In genomic region chr12:69529021-69529420, GRCh38 we compare ENCODE assay signal across 14 cellular contexts. TPM values are rescaled to one million over a fixed set of nuclear protein-coding genes. Genes with fewer than 3 reads are reported as not detected.
DNase-seq lines count a peak whose midpoint lies in the region; ATAC-seq, FAIRE-seq and TF ChIP-seq lines count a peak whose summit lies in the region.
"Had no signal": no experiment of that assay in that cellular context is flagged by ENCODE, and none has a peak within 500 bp of the region (broad histone marks: within the 10 kb centered on the region; RNA-seq: fewer than 3 reads in every experiment).

No MANE protein-coding gene starts in this region.

- FAIRE-seq in keratinocyte (lab: Jason Lieb, UNC), result no peak

- H3K79me2 ChIP-seq in GM23338 (replicated peaks; ENCODE audit: insufficient read depth) (peaks cover 61% of the 10 kb centered on the region), keratinocyte (ENCODE audit: control insufficient read depth, insufficient read depth, low read length) (peaks cover 58% of the 10 kb centered on the region)

- in situ Hi-C loops in KBM-7 (cut with MboI; ENCODE audit: low pct_unique_long_range_greater_than_20kb, low sequenced_read_pairs), result no loop called here

- H3K9me1 ChIP-seq in keratinocyte (ENCODE audit: control insufficient read depth, extremely low read depth, insufficient read depth, low read length), result no peaks in the 10 kb centered on the region

- H3K9me3 ChIP-seq in keratinocyte (ENCODE audit: control insufficient read depth, low read depth, low read length) (no peaks in the 10 kb centered on the region), thoracic aorta (no peaks in the 10 kb centered on the region)

- no peak for DNase-seq in GM23338 (ENCODE audit: low spot score)
- peak; percentile 21 for DNase-seq in NCI-H526 treated with DMSO at 0.1 percent for 48 hours (lab: John Stamatoyannopoulos, UW)
- DNase-seq in keratinocyte (ENCODE audit: low read depth, low spot score), result no peak
- no peak for DNase-seq in thoracic aorta (ENCODE audit: low spot score)
- no peak for DNase-seq in putamen (ENCODE audit: low spot score)
- DNase-seq in KBM-7, result no peak
- DNase-seq: activated naive CD4-positive, alpha-beta T cell treated with anti-CD3 and anti-CD28 coated beads, Interleukin-2, amount 10 ng/mL, durations not matched to agents 7 days and 5 days; DMS79; NCI-H1436 treated with DMSO at 0.1 percent for 48 hours; NCI-H510A had no signal

- H3K4me1 Mint-ChIP-seq in GM23338, result peaks cover 10% of the 10 kb centered on the region

- H3F3A ChIP-seq in GM23338 (replicated peaks; ENCODE audit: low read depth), result no peaks in the 10 kb centered on the region

- H3K27ac Mint-ChIP-seq in GM23338, result no peak overlapping the region
- H3K27ac Mint-ChIP-seq: activated naive CD4-positive, alpha-beta T cell treated with anti-CD3 and anti-CD28 coated beads, Interleukin-2, amount 10 ng/mL, durations not matched to agents 7 days and 5 days had no signal

- no peak overlapping the region for H3K9ac ChIP-seq in keratinocyte (ENCODE audit: control insufficient read depth, extremely low read depth, insufficient read depth, low read length)
- H3K9ac ChIP-seq: BLaER1 treated with 17β-estradiol and CSF1 and Interleukin-3, amounts not matched to agents 10 nM and 100 nM; neural progenitor cell had no signal

- no peak overlapping the region for H2AFZ ChIP-seq in GM23338
- no peak overlapping the region for H2AFZ ChIP-seq in keratinocyte (ENCODE audit: control insufficient read depth, low read length)
- H2AFZ ChIP-seq: neural progenitor cell had no signal

- H3K27ac ChIP-seq in GM23338 (ENCODE audit: low read depth) (0 out of 2 replicates have a peak overlapping the region, but pooled peaks have one; percentile 30), keratinocyte (ENCODE audit: control insufficient read depth, insufficient read depth, low read length) (peak overlapping the region; percentile 74), thoracic aorta (peak overlapping the region; percentile 57 to 68)
- H3K27ac ChIP-seq: BLaER1 treated with 17β-estradiol and CSF1 and Interleukin-3, amounts not matched to agents 10 nM and 100 nM; neural progenitor cell had no signal

- dilution Hi-C loops in keratinocyte (cut with MboI; ENCODE audit: extremely low pct_ligation_motif_present, low sequenced_read_pairs), result no loop called here

- H3K9me2 ChIP-seq in GM23338 (ENCODE audit: insufficient read depth), result no peaks in the 10 kb centered on the region

- H3K27me3 ChIP-seq in GM23338 (ENCODE audit: insufficient read depth) (no peaks in the 10 kb centered on the region), keratinocyte (ENCODE audit: control insufficient read depth, extremely low read depth, insufficient read depth, low read length) (no peaks in the 10 kb centered on the region), thoracic aorta (replicated peaks; ENCODE audit: insufficient read depth) (no peaks in the 10 kb centered on the region)
- H3K27me3 ChIP-seq: BLaER1 treated with 17β-estradiol and CSF1 and Interleukin-3, amounts not matched to agents 10 nM and 100 nM; neural progenitor cell had no signal

- H3K4me3 ChIP-seq in GM23338 (no peak overlapping the region), keratinocyte (ENCODE audit: control insufficient read depth in 2 of 3, extremely low read depth in 1 of 3, insufficient read depth in 2 of 3, low read depth in 1 of 3, low read length in 3 of 3) (no peak overlapping the region), thoracic aorta (no peak overlapping the region)
- H3K4me3 ChIP-seq: BLaER1 treated with 17β-estradiol and CSF1 and Interleukin-3, amounts not matched to agents 10 nM and 100 nM; lung; neural progenitor cell had no signal

- H3K9me3 Mint-ChIP-seq in GM23338, result no peaks in the 10 kb centered on the region
- H3K9me3 Mint-ChIP-seq: activated naive CD4-positive, alpha-beta T cell treated with anti-CD3 and anti-CD28 coated beads, Interleukin-2, amount 10 ng/mL, durations not matched to agents 7 days and 5 days had no signal

- H3K36me3 ChIP-seq in GM23338 (ENCODE audit: insufficient read depth), result no peaks in the 10 kb centered on the region
- H3K36me3 ChIP-seq in keratinocyte (ENCODE audit: control insufficient read depth in 2 of 2, extremely low read depth in 1 of 2, insufficient read depth in 2 of 2, low read length in 2 of 2), result peaks cover 0 to 2% of the 10 kb centered on the region in 2 experiments
- no peaks in the 10 kb centered on the region for H3K36me3 ChIP-seq in thoracic aorta
- H3K36me3 ChIP-seq: neural progenitor cell had no signal

- H4K20me1 ChIP-seq in GM23338 (replicated peaks; ENCODE audit: insufficient read depth), result peaks cover 25% of the 10 kb centered on the region
- H4K20me1 ChIP-seq in keratinocyte (ENCODE audit: control insufficient read depth, extremely low read depth, insufficient read depth, low read length), result peaks cover 3% of the 10 kb centered on the region

- H3K4me3 Mint-ChIP-seq in GM23338, result no peak overlapping the region
- H3K4me3 Mint-ChIP-seq: activated naive CD4-positive, alpha-beta T cell treated with anti-CD3 and anti-CD28 coated beads, Interleukin-2, amount 10 ng/mL, durations not matched to agents 7 days and 5 days; neural progenitor cell had no signal

- peaks cover 8% of the 10 kb centered on the region for H3K36me3 Mint-ChIP-seq in GM23338 (ENCODE audit: low read depth)

- ATAC-seq in GM23338 (no peak), thoracic aorta (ENCODE audit: insufficient number of reproducible peaks, low FRiP score, low read depth) (no peak), GM21576 (IDR thresholded peaks at IDR 0.05; ENCODE audit: unreplicated experiment) (no peak)

- no peaks in the 10 kb centered on the region for H3K27me3 Mint-ChIP-seq in GM23338 (ENCODE audit: insufficient read depth, low read depth, poor library complexity)
- H3K27me3 Mint-ChIP-seq: activated naive CD4-positive, alpha-beta T cell treated with anti-CD3 and anti-CD28 coated beads, Interleukin-2, amount 10 ng/mL, durations not matched to agents 7 days and 5 days had no signal

- TF ChIP-seq CTCF in GM23338 (conservative IDR thresholded peaks at IDR 0.05; ENCODE audit: low read depth in 2 of 2) (no peak), keratinocyte (optimal IDR thresholded peaks at IDR 0.05 in 1 of 3, IDR thresholded peaks at IDR 0.05 in 1 of 3, conservative IDR thresholded peaks at IDR 0.05 in 1 of 3; ENCODE audit: extremely low read depth in 1 of 3, insufficient read depth in 2 of 3, low read length in 3 of 3) (no peak), thoracic aorta (IDR thresholded peaks at IDR 0.05) (no peak)

- no peak overlapping the region for H3K4me2 ChIP-seq in GM23338
- H3K4me2 ChIP-seq in keratinocyte (ENCODE audit: control insufficient read depth, extremely low read depth, insufficient read depth, low read depth, low read length), result no peak overlapping the region
- H3K4me2 ChIP-seq: BLaER1 treated with 17β-estradiol and CSF1 and Interleukin-3, amounts not matched to agents 10 nM and 100 nM; neural progenitor cell had no signal

- H3K4me1 ChIP-seq in GM23338 (ENCODE audit: insufficient read depth) (0 out of 2 replicates have a peak, but pooled peaks cover 6% of the 10 kb centered on the region), keratinocyte (ENCODE audit: control insufficient read depth, extremely low read depth, insufficient read depth, low read length) (peaks cover 21% of the 10 kb centered on the region), thoracic aorta (ENCODE audit: control insufficient read depth in 1 of 2, low read depth in 2 of 2) (peaks cover 28 to 50% of the 10 kb centered on the region in 2 donors)

TF ChIP-seq in GM23338, 12 proteins besides CTCF, POLR2A, EP300 and RAD21 (continues in another document):
- TF ChIP-seq STAT1 (IDR thresholded peaks at IDR 0.05; ENCODE audit: unreplicated experiment), result no peak
- TF ChIP-seq EZH2 (IDR thresholded peaks at IDR 0.05; ENCODE audit: low read depth, unreplicated experiment), result no peak

RNA-seq across cellular contexts. Expression of gene CCT2, which starts 56.2 kb away (rescaled TPM):
- total RNA-seq in GM23338 (2014; rRNA removed; shearing (Covaris generic)), result 389 and 434 TPM in 2 replicates
- polyA plus RNA-seq in GM23338 (2016; fragmentation: Nextera tagmentation; extraction: Ambion mirVana), result 778 and 865 TPM in 2 replicates
- polyA plus RNA-seq in keratinocyte, result 258 to 365 TPM (median 302 TPM) in 3 replicates
- 130 TPM for polyA plus RNA-seq in keratinocyte (2011; ENCODE audit: low read depth)
- 174 and 274 TPM in 2 replicates for polyA plus RNA-seq in keratinocyte (2011; cell fraction: cytosol; rRNA removed)
- 219 and 267 TPM in 2 replicates for polyA plus RNA-seq in keratinocyte (2011; cell fraction: nucleus; rRNA removed)
- 126 and 227 TPM in 2 replicates for polyA plus RNA-seq in keratinocyte (2012; ENCODE audit: low replicate concordance)
- 92.2 to 258 TPM (median 196 TPM) in 3 replicates for polyA minus RNA-seq in keratinocyte
- polyA minus RNA-seq in keratinocyte (2011; cell fraction: cytosol; rRNA and poly(A)+ RNA removed), result 135 TPM
- polyA minus RNA-seq in keratinocyte (2011; cell fraction: nucleus; rRNA and poly(A)+ RNA removed), result 97.0 and 141 TPM in 2 replicates
- total RNA-seq in thoracic aorta, result 10 to 100 TPM; 82.4 to 89.6 TPM

RNA-seq across cellular contexts. Expression of gene FRS2, which starts 58.8 kb away (rescaled TPM):
- 45.0 and 49.7 TPM in 2 replicates for total RNA-seq in GM23338 (2014; rRNA removed; shearing (Covaris generic))
- polyA plus RNA-seq in GM23338 (2016; fragmentation: Nextera tagmentation; extraction: Ambion mirVana) (29.2 and 34.3 TPM in 2 replicates), keratinocyte (23.1 to 28.6 TPM (median 24.3 TPM) in 3 replicates)
- polyA plus RNA-seq in keratinocyte (2011; ENCODE audit: low read depth), result 6.6 TPM
- 13.5 and 27.7 TPM in 2 replicates for polyA plus RNA-seq in keratinocyte (2011; cell fraction: cytosol; rRNA removed)
- polyA plus RNA-seq in keratinocyte (2011; cell fraction: nucleus; rRNA removed), result 21.5 and 25.6 TPM in 2 replicates
- 7.7 and 18.0 TPM in 2 replicates for polyA plus RNA-seq in keratinocyte (2012; ENCODE audit: low replicate concordance)
- 12.1 to 62.0 TPM (median 44.3 TPM) in 3 replicates for polyA minus RNA-seq in keratinocyte
- polyA minus RNA-seq in keratinocyte (2011; cell fraction: cytosol; rRNA and poly(A)+ RNA removed), result 46.0 TPM
- polyA minus RNA-seq in keratinocyte (2011; cell fraction: nucleus; rRNA and poly(A)+ RNA removed), result 42.3 and 58.3 TPM in 2 replicates
- 10 to 100 TPM; 29.8 to 72.3 TPM for total RNA-seq in thoracic aorta
